In the genomic region with DNA sequence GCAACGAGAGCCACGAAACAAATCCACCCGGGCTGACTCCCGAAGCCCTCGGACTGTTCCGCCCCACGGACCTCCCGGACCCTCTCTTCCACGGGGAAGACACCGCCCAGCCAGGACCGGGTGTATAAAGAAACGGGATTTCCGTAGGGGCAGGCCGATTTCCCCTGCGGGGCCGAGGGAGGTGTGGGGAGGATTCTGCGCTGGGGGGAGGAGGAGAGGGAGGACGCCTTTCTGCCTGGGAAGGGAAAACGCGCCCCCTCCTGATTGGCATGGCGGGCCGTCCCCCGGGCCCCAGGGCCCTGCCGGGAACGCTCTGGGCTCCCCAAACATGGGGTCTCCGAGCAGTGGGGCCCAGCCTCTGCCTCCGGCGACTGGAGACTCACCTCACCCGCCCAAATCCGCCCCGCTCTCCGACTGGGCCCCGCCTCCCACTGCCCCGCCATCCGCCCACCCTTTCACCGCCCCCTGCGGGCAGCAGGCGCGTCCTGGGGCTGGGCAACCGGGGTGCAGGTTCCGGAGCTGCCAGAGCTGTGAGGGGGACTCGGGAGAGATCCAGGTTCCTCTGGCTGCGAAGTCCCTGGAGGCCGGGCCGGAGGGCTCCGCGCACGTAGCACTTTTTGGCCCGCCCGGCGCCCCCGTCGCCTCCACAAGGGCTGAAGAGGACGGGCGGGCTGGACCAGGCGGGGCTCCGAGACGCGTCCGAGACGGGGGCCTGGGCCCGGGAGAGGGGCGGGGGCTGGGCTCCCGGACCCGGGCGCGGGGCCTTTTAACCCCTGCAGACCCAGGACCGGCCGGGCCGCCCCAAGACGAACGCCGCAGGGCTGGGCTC, we compare ENCODE assay signal across 1 cellular context.
TF ChIP-seq lines count a peak whose summit lies in the region.

No MANE protein-coding gene starts in this region.

TF ChIP-seq in K562, 482 proteins besides CTCF, POLR2A, EP300 and RAD21 (continued from another document and continues in another):
- TF ChIP-seq SRSF9 (IDR thresholded peaks at IDR 0.05; ENCODE audit: borderline replicate concordance, low read depth, low read length) (no peak), NCOA6 (IDR thresholded peaks at IDR 0.05) (peak; percentile 73; the same call in 1 of the 2 replicates), NFIC (IDR thresholded peaks at IDR 0.05) (peak; percentile 60), KDM2B (CRISPR knock-in tag; IDR thresholded peaks at IDR 0.05) (no peak; the same call in 1 of the 2 replicates), HNRNPL (IDR thresholded peaks at IDR 0.05; ENCODE audit: low read depth, low read length) (0 out of 2 replicates have a peak, but pooled peaks have one; percentile 46), PHTF2 (CRISPR knock-in tag; IDR thresholded peaks at IDR 0.05) (no peak), ZBTB7A (IDR thresholded peaks at IDR 0.05; ENCODE audit: borderline replicate concordance, control insufficient read depth, low read depth, low read length) (peak; percentile 26; the same call in 1 of the 2 replicates), KDM1A (IDR thresholded peaks at IDR 0.05) (no peak), GABPB1 (CRISPR knock-in tag; IDR thresholded peaks at IDR 0.05) (peak; percentile 61), EP400 (IDR thresholded peaks at IDR 0.05) (0 out of 2 replicates have a peak, but pooled peaks have one; percentile 22), MCM2 (IDR thresholded peaks at IDR 0.05; ENCODE audit: low read depth) (peak; percentile 53; the same call in 1 of the 2 replicates), XRCC3 (IDR thresholded peaks at IDR 0.05) (no peak), NR1H2 (CRISPR knock-in tag; IDR thresholded peaks at IDR 0.05) (0 out of 2 replicates have a peak, but pooled peaks have one; percentile 11), HOXB6 (CRISPR knock-in tag; IDR thresholded peaks at IDR 0.05; ENCODE audit: borderline replicate concordance) (no peak), ZNF274 (IDR thresholded peaks at IDR 0.05; ENCODE audit: borderline replicate concordance, low read depth, low read length) (no peak), ZNF146 (CRISPR knock-in tag; IDR thresholded peaks at IDR 0.05; ENCODE audit: unreplicated experiment) (no peak)
- TF ChIP-seq, protein P1, sequence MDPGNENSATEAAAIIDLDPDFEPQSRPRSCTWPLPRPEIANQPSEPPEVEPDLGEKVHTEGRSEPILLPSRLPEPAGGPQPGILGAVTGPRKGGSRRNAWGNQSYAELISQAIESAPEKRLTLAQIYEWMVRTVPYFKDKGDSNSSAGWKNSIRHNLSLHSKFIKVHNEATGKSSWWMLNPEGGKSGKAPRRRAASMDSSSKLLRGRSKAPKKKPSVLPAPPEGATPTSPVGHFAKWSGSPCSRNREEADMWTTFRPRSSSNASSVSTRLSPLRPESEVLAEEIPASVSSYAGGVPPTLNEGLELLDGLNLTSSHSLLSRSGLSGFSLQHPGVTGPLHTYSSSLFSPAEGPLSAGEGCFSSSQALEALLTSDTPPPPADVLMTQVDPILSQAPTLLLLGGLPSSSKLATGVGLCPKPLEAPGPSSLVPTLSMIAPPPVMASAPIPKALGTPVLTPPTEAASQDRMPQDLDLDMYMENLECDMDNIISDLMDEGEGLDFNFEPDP (CRISPR knock-in tag; IDR thresholded peaks at IDR 0.05), result 0 out of 2 replicates have a peak, but pooled peaks have one; percentile 52
- TF ChIP-seq, protein P2, sequence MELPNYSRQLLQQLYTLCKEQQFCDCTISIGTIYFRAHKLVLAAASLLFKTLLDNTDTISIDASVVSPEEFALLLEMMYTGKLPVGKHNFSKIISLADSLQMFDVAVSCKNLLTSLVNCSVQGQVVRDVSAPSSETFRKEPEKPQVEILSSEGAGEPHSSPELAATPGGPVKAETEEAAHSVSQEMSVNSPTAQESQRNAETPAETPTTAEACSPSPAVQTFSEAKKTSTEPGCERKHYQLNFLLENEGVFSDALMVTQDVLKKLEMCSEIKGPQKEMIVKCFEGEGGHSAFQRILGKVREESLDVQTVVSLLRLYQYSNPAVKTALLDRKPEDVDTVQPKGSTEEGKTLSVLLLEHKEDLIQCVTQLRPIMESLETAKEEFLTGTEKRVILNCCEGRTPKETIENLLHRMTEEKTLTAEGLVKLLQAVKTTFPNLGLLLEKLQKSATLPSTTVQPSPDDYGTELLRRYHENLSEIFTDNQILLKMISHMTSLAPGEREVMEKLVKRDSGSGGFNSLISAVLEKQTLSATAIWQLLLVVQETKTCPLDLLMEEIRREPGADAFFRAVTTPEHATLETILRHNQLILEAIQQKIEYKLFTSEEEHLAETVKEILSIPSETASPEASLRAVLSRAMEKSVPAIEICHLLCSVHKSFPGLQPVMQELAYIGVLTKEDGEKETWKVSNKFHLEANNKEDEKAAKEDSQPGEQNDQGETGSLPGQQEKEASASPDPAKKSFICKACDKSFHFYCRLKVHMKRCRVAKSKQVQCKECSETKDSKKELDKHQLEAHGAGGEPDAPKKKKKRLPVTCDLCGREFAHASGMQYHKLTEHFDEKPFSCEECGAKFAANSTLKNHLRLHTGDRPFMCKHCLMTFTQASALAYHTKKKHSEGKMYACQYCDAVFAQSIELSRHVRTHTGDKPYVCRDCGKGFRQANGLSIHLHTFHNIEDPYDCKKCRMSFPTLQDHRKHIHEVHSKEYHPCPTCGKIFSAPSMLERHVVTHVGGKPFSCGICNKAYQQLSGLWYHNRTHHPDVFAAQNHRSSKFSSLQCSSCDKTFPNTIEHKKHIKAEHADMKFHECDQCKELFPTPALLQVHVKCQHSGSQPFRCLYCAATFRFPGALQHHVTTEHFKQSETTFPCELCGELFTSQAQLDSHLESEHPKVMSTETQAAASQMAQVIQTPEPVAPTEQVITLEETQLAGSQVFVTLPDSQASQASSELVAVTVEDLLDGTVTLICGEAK (IDR thresholded peaks at IDR 0.05), result peak; percentile 63; the same call in 1 of the 2 replicates
- TF ChIP-seq, protein P2 (CRISPR knock-in tag; IDR thresholded peaks at IDR 0.05), result no peak
- TF ChIP-seq, protein P3, sequence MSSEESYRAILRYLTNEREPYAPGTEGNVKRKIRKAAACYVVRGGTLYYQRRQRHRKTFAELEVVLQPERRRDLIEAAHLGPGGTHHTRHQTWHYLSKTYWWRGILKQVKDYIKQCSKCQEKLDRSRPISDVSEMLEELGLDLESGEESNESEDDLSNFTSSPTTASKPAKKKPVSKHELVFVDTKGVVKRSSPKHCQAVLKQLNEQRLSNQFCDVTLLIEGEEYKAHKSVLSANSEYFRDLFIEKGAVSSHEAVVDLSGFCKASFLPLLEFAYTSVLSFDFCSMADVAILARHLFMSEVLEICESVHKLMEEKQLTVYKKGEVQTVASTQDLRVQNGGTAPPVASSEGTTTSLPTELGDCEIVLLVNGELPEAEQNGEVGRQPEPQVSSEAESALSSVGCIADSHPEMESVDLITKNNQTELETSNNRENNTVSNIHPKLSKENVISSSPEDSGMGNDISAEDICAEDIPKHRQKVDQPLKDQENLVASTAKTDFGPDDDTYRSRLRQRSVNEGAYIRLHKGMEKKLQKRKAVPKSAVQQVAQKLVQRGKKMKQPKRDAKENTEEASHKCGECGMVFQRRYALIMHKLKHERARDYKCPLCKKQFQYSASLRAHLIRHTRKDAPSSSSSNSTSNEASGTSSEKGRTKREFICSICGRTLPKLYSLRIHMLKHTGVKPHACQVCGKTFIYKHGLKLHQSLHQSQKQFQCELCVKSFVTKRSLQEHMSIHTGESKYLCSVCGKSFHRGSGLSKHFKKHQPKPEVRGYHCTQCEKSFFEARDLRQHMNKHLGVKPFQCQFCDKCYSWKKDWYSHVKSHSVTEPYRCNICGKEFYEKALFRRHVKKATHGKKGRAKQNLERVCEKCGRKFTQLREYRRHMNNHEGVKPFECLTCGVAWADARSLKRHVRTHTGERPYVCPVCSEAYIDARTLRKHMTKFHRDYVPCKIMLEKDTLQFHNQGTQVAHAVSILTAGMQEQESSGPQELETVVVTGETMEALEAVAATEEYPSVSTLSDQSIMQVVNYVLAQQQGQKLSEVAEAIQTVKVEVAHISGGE (CRISPR knock-in tag; IDR thresholded peaks at IDR 0.05), result peak in 1 of 3 experiments; percentile 44; a peak in 1 of 6 replicates
- TF ChIP-seq, protein P4, sequence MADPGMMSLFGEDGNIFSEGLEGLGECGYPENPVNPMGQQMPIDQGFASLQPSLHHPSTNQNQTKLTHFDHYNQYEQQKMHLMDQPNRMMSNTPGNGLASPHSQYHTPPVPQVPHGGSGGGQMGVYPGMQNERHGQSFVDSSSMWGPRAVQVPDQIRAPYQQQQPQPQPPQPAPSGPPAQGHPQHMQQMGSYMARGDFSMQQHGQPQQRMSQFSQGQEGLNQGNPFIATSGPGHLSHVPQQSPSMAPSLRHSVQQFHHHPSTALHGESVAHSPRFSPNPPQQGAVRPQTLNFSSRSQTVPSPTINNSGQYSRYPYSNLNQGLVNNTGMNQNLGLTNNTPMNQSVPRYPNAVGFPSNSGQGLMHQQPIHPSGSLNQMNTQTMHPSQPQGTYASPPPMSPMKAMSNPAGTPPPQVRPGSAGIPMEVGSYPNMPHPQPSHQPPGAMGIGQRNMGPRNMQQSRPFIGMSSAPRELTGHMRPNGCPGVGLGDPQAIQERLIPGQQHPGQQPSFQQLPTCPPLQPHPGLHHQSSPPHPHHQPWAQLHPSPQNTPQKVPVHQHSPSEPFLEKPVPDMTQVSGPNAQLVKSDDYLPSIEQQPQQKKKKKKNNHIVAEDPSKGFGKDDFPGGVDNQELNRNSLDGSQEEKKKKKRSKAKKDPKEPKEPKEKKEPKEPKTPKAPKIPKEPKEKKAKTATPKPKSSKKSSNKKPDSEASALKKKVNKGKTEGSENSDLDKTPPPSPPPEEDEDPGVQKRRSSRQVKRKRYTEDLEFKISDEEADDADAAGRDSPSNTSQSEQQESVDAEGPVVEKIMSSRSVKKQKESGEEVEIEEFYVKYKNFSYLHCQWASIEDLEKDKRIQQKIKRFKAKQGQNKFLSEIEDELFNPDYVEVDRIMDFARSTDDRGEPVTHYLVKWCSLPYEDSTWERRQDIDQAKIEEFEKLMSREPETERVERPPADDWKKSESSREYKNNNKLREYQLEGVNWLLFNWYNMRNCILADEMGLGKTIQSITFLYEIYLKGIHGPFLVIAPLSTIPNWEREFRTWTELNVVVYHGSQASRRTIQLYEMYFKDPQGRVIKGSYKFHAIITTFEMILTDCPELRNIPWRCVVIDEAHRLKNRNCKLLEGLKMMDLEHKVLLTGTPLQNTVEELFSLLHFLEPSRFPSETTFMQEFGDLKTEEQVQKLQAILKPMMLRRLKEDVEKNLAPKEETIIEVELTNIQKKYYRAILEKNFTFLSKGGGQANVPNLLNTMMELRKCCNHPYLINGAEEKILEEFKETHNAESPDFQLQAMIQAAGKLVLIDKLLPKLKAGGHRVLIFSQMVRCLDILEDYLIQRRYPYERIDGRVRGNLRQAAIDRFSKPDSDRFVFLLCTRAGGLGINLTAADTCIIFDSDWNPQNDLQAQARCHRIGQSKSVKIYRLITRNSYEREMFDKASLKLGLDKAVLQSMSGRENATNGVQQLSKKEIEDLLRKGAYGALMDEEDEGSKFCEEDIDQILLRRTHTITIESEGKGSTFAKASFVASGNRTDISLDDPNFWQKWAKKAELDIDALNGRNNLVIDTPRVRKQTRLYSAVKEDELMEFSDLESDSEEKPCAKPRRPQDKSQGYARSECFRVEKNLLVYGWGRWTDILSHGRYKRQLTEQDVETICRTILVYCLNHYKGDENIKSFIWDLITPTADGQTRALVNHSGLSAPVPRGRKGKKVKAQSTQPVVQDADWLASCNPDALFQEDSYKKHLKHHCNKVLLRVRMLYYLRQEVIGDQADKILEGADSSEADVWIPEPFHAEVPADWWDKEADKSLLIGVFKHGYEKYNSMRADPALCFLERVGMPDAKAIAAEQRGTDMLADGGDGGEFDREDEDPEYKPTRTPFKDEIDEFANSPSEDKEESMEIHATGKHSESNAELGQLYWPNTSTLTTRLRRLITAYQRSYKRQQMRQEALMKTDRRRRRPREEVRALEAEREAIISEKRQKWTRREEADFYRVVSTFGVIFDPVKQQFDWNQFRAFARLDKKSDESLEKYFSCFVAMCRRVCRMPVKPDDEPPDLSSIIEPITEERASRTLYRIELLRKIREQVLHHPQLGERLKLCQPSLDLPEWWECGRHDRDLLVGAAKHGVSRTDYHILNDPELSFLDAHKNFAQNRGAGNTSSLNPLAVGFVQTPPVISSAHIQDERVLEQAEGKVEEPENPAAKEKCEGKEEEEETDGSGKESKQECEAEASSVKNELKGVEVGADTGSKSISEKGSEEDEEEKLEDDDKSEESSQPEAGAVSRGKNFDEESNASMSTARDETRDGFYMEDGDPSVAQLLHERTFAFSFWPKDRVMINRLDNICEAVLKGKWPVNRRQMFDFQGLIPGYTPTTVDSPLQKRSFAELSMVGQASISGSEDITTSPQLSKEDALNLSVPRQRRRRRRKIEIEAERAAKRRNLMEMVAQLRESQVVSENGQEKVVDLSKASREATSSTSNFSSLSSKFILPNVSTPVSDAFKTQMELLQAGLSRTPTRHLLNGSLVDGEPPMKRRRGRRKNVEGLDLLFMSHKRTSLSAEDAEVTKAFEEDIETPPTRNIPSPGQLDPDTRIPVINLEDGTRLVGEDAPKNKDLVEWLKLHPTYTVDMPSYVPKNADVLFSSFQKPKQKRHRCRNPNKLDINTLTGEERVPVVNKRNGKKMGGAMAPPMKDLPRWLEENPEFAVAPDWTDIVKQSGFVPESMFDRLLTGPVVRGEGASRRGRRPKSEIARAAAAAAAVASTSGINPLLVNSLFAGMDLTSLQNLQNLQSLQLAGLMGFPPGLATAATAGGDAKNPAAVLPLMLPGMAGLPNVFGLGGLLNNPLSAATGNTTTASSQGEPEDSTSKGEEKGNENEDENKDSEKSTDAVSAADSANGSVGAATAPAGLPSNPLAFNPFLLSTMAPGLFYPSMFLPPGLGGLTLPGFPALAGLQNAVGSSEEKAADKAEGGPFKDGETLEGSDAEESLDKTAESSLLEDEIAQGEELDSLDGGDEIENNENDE (IDR thresholded peaks at IDR 0.05; ENCODE audit: low read depth, low read length), result no peak
